In the genomic region with DNA sequence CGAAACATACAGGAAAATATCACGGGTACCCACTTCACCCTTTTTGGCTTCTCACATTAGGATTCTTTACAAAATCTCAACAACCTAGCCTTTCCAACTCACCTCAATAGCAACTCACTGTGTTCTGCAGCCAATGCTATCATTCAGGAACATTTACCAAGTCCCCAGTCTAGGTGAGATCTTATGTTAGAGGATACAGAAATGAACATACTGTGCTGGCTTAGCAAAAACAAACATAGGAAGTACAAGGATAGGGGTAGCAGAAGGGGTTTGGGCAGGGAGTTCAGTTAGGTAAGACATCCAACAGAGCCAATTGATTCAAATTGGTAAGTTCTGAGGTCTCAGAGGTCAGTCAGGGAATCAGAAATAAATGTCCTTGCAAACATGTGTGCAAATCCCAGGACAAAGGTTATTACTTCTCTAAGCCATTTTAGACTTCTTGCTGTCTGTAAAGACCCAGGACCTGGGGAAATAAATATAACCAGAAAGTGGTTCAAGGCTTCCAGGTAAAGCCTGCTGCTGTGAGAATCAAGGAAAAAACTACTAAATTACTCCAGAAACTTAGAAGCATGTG, we compare ENCODE assay signal across 17 cellular contexts.
DNase-seq lines count a peak whose midpoint lies in the region; ATAC-seq and TF ChIP-seq lines count a peak whose summit lies in the region.
"Had no signal": no experiment of that assay in that cellular context is flagged by ENCODE, and none has a peak within 500 bp of the region (broad histone marks: within the 10 kb centered on the region; RNA-seq: fewer than 3 reads in every experiment).

No MANE protein-coding gene starts in this region.

- intact Hi-C loops in Right ventricle myocardium superior (cut with DNase I): no loop called here
- intact Hi-C loops in heart left ventricle (cut with DNase I): no loop called here

- H3K4me3 ChIP-seq in heart left ventricle (no peak overlapping the region), OCI-LY3 (ENCODE audit: low read length) (no peak overlapping the region), neural progenitor cell (no peak overlapping the region)
- H3K4me3 ChIP-seq: A549, HAP-1 had no signal

- no peaks in the 10 kb centered on the region for H3F3A ChIP-seq in neural progenitor cell (ENCODE audit: low read depth)

- H3K79me2 ChIP-seq in OCI-LY3 (ENCODE audit: low read length) (no peaks in the 10 kb centered on the region), neural progenitor cell (ENCODE audit: low read depth) (no peaks in the 10 kb centered on the region)

- H3K4me1 ChIP-seq in heart left ventricle: peaks cover 0 to 35% (median 5%) of the 10 kb centered on the region in 12 donors
- peaks cover 9% of the 10 kb centered on the region; the same call in 1 of the 2 replicates for H3K4me1 ChIP-seq in OCI-LY3 (ENCODE audit: low read length)
- no peaks in the 10 kb centered on the region for H3K4me1 ChIP-seq in neural progenitor cell
- H3K4me1 ChIP-seq: A549 had no signal

- DNase-seq in Right ventricle myocardium superior (no peak), heart left ventricle (no peak), neural progenitor cell (ENCODE audit: low spot score) (no peak), islet precursor cell (no peak), Ammon's horn (ENCODE audit: low spot score) (no peak)
- DNase-seq: 8988T; AML-193; C1 segment of cervical spinal cord; Calu3; CD4-positive, alpha-beta memory T cell; COR-L47; DMS79 treated with DMSO at 0.1 percent for 48 hours; GF-D8; HFFc6 had no signal

- peaks cover 5% of the 10 kb centered on the region for H3K9me3 Mint-ChIP-seq in neural progenitor cell

- no peak overlapping the region for H3K27ac ChIP-seq in heart left ventricle
- H3K27ac ChIP-seq in OCI-LY3 (ENCODE audit: low read length): no peak overlapping the region
- H3K27ac ChIP-seq in neural progenitor cell: no peak overlapping the region
- H3K27ac ChIP-seq: A549 had no signal

- H3K27me3 ChIP-seq in heart left ventricle: no peaks in the 10 kb centered on the region
- H3K27me3 ChIP-seq in OCI-LY3 (ENCODE audit: low read depth, low read length): no peaks in the 10 kb centered on the region
- H3K27me3 ChIP-seq in neural progenitor cell: no peaks in the 10 kb centered on the region

- no peak for TF ChIP-seq POLR2A in heart left ventricle (IDR thresholded peaks at IDR 0.05)

- ATAC-seq in Right ventricle myocardium superior (ENCODE audit: poor library complexity) (peak; percentile 16), heart left ventricle (no peak)

- H3K9ac ChIP-seq in OCI-LY3 (ENCODE audit: low read length) (no peak overlapping the region), neural progenitor cell (no peak overlapping the region)

- H3K4me1 Mint-ChIP-seq in neural progenitor cell: no peaks in the 10 kb centered on the region
- H3K4me1 Mint-ChIP-seq: CD4-positive, alpha-beta memory T cell had no signal

- H3K36me3 Mint-ChIP-seq in neural progenitor cell: no peaks in the 10 kb centered on the region

- H3K4me2 ChIP-seq in OCI-LY3 (ENCODE audit: low read length) (no peak overlapping the region), neural progenitor cell (no peak overlapping the region)
- H3K4me2 ChIP-seq: A549 had no signal

- H3K27ac Mint-ChIP-seq in neural progenitor cell: no peak overlapping the region
- H3K27ac Mint-ChIP-seq: CD4-positive, alpha-beta memory T cell; HFFc6 had no signal

- H3K9me3 ChIP-seq in heart left ventricle (peaks cover 0 to 18% (median 2%) of the 10 kb centered on the region in 12 donors), OCI-LY3 (ENCODE audit: insufficient read depth, low read length) (no peaks in the 10 kb centered on the region), neural progenitor cell (ENCODE audit: low read depth) (no peaks in the 10 kb centered on the region)
- H3K9me3 ChIP-seq: A549, HAP-1 had no signal

- no peak overlapping the region for H3K4me3 Mint-ChIP-seq in neural progenitor cell
- H3K4me3 Mint-ChIP-seq: CD4-positive, alpha-beta memory T cell; HFFc6 had no signal

- H4K20me1 ChIP-seq in OCI-LY3 (ENCODE audit: insufficient read depth, low read length) (no peaks in the 10 kb centered on the region), neural progenitor cell (ENCODE audit: low read depth) (no peaks in the 10 kb centered on the region)

- TF ChIP-seq CTCF in heart left ventricle (IDR thresholded peaks at IDR 0.05): no peak
- no peak for TF ChIP-seq CTCF in OCI-LY3 (IDR thresholded peaks at IDR 0.05; ENCODE audit: low read depth, low read length)
- no peak for TF ChIP-seq CTCF in neural progenitor cell (IDR thresholded peaks at IDR 0.05)

- 84 to 95% (median 91%) methylated on average over 2 of the region's 2 CpGs for WGBS in heart left ventricle, 4 donors

- no peaks in the 10 kb centered on the region for H3K27me3 Mint-ChIP-seq in neural progenitor cell (ENCODE audit: insufficient read depth, low read depth)
- H3K27me3 Mint-ChIP-seq: CD4-positive, alpha-beta memory T cell had no signal

- peak overlapping the region; percentile 27; the same call in 1 of the 2 replicates for H2AFZ ChIP-seq in OCI-LY3 (ENCODE audit: low read depth, low read length)
- peak overlapping the region; percentile 64 for H2AFZ ChIP-seq in neural progenitor cell (replicated peaks)

- H3K36me3 ChIP-seq in heart left ventricle: no peaks in the 10 kb centered on the region
- H3K36me3 ChIP-seq in OCI-LY3 (replicated peaks; ENCODE audit: low read depth, low read length): no peaks in the 10 kb centered on the region
- H3K36me3 ChIP-seq in neural progenitor cell: no peaks in the 10 kb centered on the region
- H3K36me3 ChIP-seq: HAP-1 had no signal
